25 cellular contexts compared by ENCODE assay signal in genomic region chr19:39927076-39927475, GRCh38.
"Had no signal": no experiment of that assay in that cellular context is flagged by ENCODE, and none has a peak within 500 bp of the region (broad histone marks: within the 10 kb centered on the region; RNA-seq: fewer than 3 reads in every experiment).

No MANE protein-coding gene starts in this region.

- ATAC-seq: activated CD8-positive, alpha-beta T cell treated with anti-CD3 and anti-CD28 coated beads for 36 hours; activated T-cell treated with anti-CD3 and anti-CD28 coated beads, Interleukin-2, amount 50 U/mL, for 4 hours; activated T-helper 17 cell treated with anti-CD3 and anti-CD28 coated beads, Interleukin-2, amount 50 U/mL, for 72 hours; left ventricle myocardium superior; naive thymus-derived CD4-positive, alpha-beta T cell; SK-N-SH treated with all-trans-retinoic acid at 6 μM for 48 hours; T-helper 17 cell had no signal

- H3K27me3 ChIP-seq: breast epithelium, esophagus squamous epithelium, right lobe of liver, vagina had no signal

- H3K9me3 Mint-ChIP-seq: activated CD8-positive, alpha-beta T cell treated with anti-CD3 and anti-CD28 coated beads for 36 hours; activated T-helper 17 cell treated with anti-CD3 and anti-CD28 coated beads, Interleukin-2, amount 50 U/mL, for 72 hours; central memory CD8-positive, alpha-beta T cell had no signal

- H3K27me3 Mint-ChIP-seq: activated CD8-positive, alpha-beta T cell treated with anti-CD3 and anti-CD28 coated beads for 36 hours; activated T-helper 17 cell treated with anti-CD3 and anti-CD28 coated beads, Interleukin-2, amount 50 U/mL, for 72 hours; central memory CD8-positive, alpha-beta T cell; T-helper 17 cell had no signal

- H3K27ac ChIP-seq: breast epithelium, esophagus squamous epithelium, right lobe of liver, thoracic aorta, vagina had no signal

- H3K36me3 ChIP-seq: breast epithelium, esophagus squamous epithelium, right lobe of liver, thoracic aorta, vagina had no signal

- H3K4me1 ChIP-seq: breast epithelium, esophagus squamous epithelium, right lobe of liver, vagina had no signal

- H3K9me3 ChIP-seq: breast epithelium, esophagus squamous epithelium, right lobe of liver, thoracic aorta, vagina had no signal

- DNase-seq: activated CD4-positive, alpha-beta T cell treated with anti-CD3 and anti-CD28 coated beads, Interleukin-2, amount 50 U/mL, for 1 hour; activated CD4-positive, CD25-positive, alpha-beta regulatory T cell treated with anti-CD3 and anti-CD28 coated beads, Interleukin-2, amount 50 U/mL, for 72 hours; activated CD8-positive, alpha-beta T cell treated with anti-CD3 and anti-CD28 coated beads for 36 hours; activated T-cell treated with anti-CD3 and anti-CD28 coated beads, Interleukin-2, amount 50 U/mL, for 4 hours; amygdala; dermis blood vessel endothelial cell; effector CD4-positive, alpha-beta T cell; esophagus squamous epithelium; foreskin melanocyte; kidney glomerular epithelial cell; left ventricle myocardium superior; nucleus accumbens; posterior cingulate gyrus; right lobe of liver; stimulated activated CD4-positive, alpha-beta T cell treated with anti-CD3 and anti-CD28 coated beads, Interleukin-2, amount 100 ng/mL, for 48 hours; stimulated activated naive CD4-positive, alpha-beta T cell treated with Interleukin-2 at 50 U/mL for 16 hours; T-helper 17 cell; T1000 had no signal

- H3K27ac Mint-ChIP-seq: activated CD8-positive, alpha-beta T cell treated with anti-CD3 and anti-CD28 coated beads for 36 hours; activated T-helper 17 cell treated with anti-CD3 and anti-CD28 coated beads, Interleukin-2, amount 50 U/mL, for 72 hours; T-helper 17 cell had no signal

- H3K4me3 ChIP-seq: breast epithelium, esophagus squamous epithelium, right lobe of liver, thoracic aorta, vagina had no signal

- H3K4me3 Mint-ChIP-seq: activated CD8-positive, alpha-beta T cell treated with anti-CD3 and anti-CD28 coated beads for 36 hours; activated T-cell treated with anti-CD3 and anti-CD28 coated beads, Interleukin-2, amount 50 U/mL, for 4 hours; activated T-helper 17 cell treated with anti-CD3 and anti-CD28 coated beads, Interleukin-2, amount 50 U/mL, for 72 hours; central memory CD8-positive, alpha-beta T cell; naive thymus-derived CD4-positive, alpha-beta T cell; T-helper 17 cell had no signal
